20 cellular contexts compared by ENCODE assay signal in the genomic region with DNA sequence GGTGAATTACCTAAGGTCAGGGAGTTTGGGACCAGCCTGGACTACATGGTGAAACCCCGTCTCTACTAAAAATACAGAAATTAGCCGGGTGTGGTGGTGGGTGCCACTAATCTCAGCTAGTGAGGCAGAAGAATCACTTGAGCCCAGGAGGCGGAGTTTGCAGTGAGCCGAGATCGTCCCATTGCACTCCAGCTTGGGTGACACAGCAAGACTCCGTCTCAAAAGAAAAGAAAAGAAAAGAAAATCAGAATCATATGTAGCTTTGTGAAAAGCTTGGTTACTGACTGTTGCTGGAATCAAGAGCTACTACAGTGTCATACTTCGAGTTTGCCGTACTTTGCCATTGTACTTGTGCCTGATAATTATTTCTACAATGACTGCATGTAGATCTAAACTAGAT. TPM values are rescaled to one million over a fixed set of nuclear protein-coding genes. Genes with fewer than 3 reads are reported as not detected.
DNase-seq lines count a peak whose midpoint lies in the region; ATAC-seq and TF ChIP-seq lines count a peak whose summit lies in the region.
"Had no signal": no experiment of that assay in that cellular context is flagged by ENCODE, and none has a peak within 500 bp of the region (broad histone marks: within the 10 kb centered on the region; RNA-seq: fewer than 3 reads in every experiment).

No MANE protein-coding gene starts in this region.

- no peak overlapping the region for H3K4me2 ChIP-seq in mesenchymal stem cell (ENCODE audit: low read length, poor library complexity, severe bottlenecking)

- DNase-seq in A673 (ENCODE audit: low spot score): peak; percentile 57
- no peak for DNase-seq in Caco-2
- no peak for DNase-seq in SK-N-MC (ENCODE audit: low read depth, low spot score)
- DNase-seq in mesenchymal stem cell: no peak
- no peak for DNase-seq in NK-92 (lab: John Stamatoyannopoulos, UW; ENCODE audit: unreplicated experiment)
- DNase-seq: CD8-positive, alpha-beta T cell; DMS 273 treated with DMSO at 0.1 percent for 48 hours; DMS53; DND-41; EL; GOT3; H7; HFFc6; IMR-90; KBM-7 had no signal

- H3K9me3 Mint-ChIP-seq in Caco-2 (ENCODE audit: unreplicated experiment): no peaks in the 10 kb centered on the region
- H3K9me3 Mint-ChIP-seq: CD8-positive, alpha-beta T cell; HFFc6 had no signal

- H3K4me1 Mint-ChIP-seq in Caco-2 (ENCODE audit: low read depth, unreplicated experiment): peaks cover 45% of the 10 kb centered on the region

- H3K4ac ChIP-seq in mesenchymal stem cell (ENCODE audit: low read depth in 1 of 2, low read length in 2 of 2): no peak overlapping the region

- peak overlapping the region; percentile 3 for H3K27ac ChIP-seq in A673 (ENCODE audit: low read depth, low read length, poor library complexity, severe bottlenecking)
- peak overlapping the region; percentile 71 for H3K27ac ChIP-seq in SK-N-MC
- H3K27ac ChIP-seq in mesenchymal stem cell (ENCODE audit: low read length, poor library complexity, severe bottlenecking): no peak overlapping the region
- H3K27ac ChIP-seq: BLaER1 treated with 17β-estradiol and CSF1 and Interleukin-3, amounts not matched to agents 10 nM and 100 nM had no signal

- CTCF ChIA-PET in A673 (lab: Charles Lee) (no interaction called here), Caco-2 (lab: Charles Lee) (interaction anchor here (0.6 kb wide), 1 partner anchor 429 kb away, joined by 3 read pairs; no protein-coding TSS in a partner anchor)

- H3K27ac Mint-ChIP-seq in Caco-2 (ENCODE audit: unreplicated experiment): peak overlapping the region; percentile 10
- H3K27ac Mint-ChIP-seq: B cell; CD8-positive, alpha-beta T cell; HFFc6 had no signal

- H3K79me1 ChIP-seq in mesenchymal stem cell (replicated peaks; ENCODE audit: low read length, poor library complexity, severe bottlenecking): peaks cover 3% of the 10 kb centered on the region

- H2AFZ ChIP-seq in mesenchymal stem cell (ENCODE audit: low read depth, low read length): no peak overlapping the region

- H4K8ac ChIP-seq in mesenchymal stem cell (ENCODE audit: low read length): no peak overlapping the region

- H2BK120ac ChIP-seq in mesenchymal stem cell (ENCODE audit: low read depth, low read length): no peak overlapping the region

- ATAC-seq in GM18868 (IDR thresholded peaks at IDR 0.05; ENCODE audit: unreplicated experiment): no peak
- no peak for ATAC-seq in HG03565 (IDR thresholded peaks at IDR 0.05; ENCODE audit: unreplicated experiment)
- ATAC-seq: CD8-positive, alpha-beta T cell; HCT116 had no signal

- no peak overlapping the region for H3K9ac ChIP-seq in SK-N-MC (ENCODE audit: insufficient read length)
- peak overlapping the region; percentile 58 for H3K9ac ChIP-seq in mesenchymal stem cell (ENCODE audit: low read length)
- H3K9ac ChIP-seq: BLaER1 treated with 17β-estradiol and CSF1 and Interleukin-3, amounts not matched to agents 10 nM and 100 nM had no signal

- no peak overlapping the region for H3K4me3 Mint-ChIP-seq in Caco-2 (ENCODE audit: unreplicated experiment)
- H3K4me3 Mint-ChIP-seq: B cell; CD8-positive, alpha-beta T cell; HFFc6 had no signal

- no peak overlapping the region for H3K23ac ChIP-seq in mesenchymal stem cell (ENCODE audit: low read length in 2 of 2)

- POLR2A ChIA-PET in A673 (lab: Charles Lee; ENCODE audit: low non-redundant PET): interaction anchor here (0.7 kb wide), 1 partner anchor 28 kb away, joined by 5 read pairs; no protein-coding TSS in a partner anchor
- POLR2A ChIA-PET in Caco-2 (lab: Charles Lee): no interaction called here

- H2BK12ac ChIP-seq in mesenchymal stem cell (ENCODE audit: low read length in 2 of 2): no peak overlapping the region

- H3K4me1 ChIP-seq in A673 (ENCODE audit: insufficient read depth, low read length, poor library complexity, severe bottlenecking) (peaks cover 34% of the 10 kb centered on the region), Caco-2 (peaks cover 34% of the 10 kb centered on the region), mesenchymal stem cell (ENCODE audit: control insufficient read depth, insufficient read depth, low read depth, low read length) (peaks cover 3% of the 10 kb centered on the region)

- no peaks in the 10 kb centered on the region for H3K27me3 ChIP-seq in A673 (replicated peaks; ENCODE audit: insufficient read depth, low read depth, low read length, poor library complexity)
- no peaks in the 10 kb centered on the region for H3K27me3 ChIP-seq in Caco-2 (replicated peaks; ENCODE audit: control insufficient read depth, insufficient read depth, low read length)
- H3K27me3 ChIP-seq in mesenchymal stem cell (ENCODE audit: control insufficient read depth in 1 of 2, insufficient read depth in 1 of 2, low read length in 2 of 2): no peaks in the 10 kb centered on the region
- H3K27me3 ChIP-seq: BLaER1 treated with 17β-estradiol and CSF1 and Interleukin-3, amounts not matched to agents 10 nM and 100 nM had no signal

- H3K4me3 ChIP-seq in A673 (ENCODE audit: low read depth, low read length, poor library complexity, severe bottlenecking) (no peak overlapping the region), Caco-2 (ENCODE audit: low read depth, low read length) (no peak overlapping the region), SK-N-MC (no peak overlapping the region), mesenchymal stem cell (ENCODE audit: insufficient read depth in 1 of 2, low read depth in 1 of 2, low read length in 2 of 2) (no peak overlapping the region)
- H3K4me3 ChIP-seq: BLaER1 treated with 17β-estradiol and CSF1 and Interleukin-3, amounts not matched to agents 10 nM and 100 nM had no signal

- 89% methylated on average over 7 of the region's 8 CpGs for WGBS in mesenchymal stem cell

- H2BK15ac ChIP-seq in mesenchymal stem cell (ENCODE audit: low read depth, poor library complexity, severe bottlenecking): no peak overlapping the region

- H4K91ac ChIP-seq in mesenchymal stem cell (ENCODE audit: low read length): no peak overlapping the region

- BruUV-seq in A673 (replicated peaks; lab: Mats Ljungman, UMichigan) (no TSS peak), Caco-2 (replicated peaks; lab: Mats Ljungman, UMichigan) (no TSS peak)

- H2AK5ac ChIP-seq in mesenchymal stem cell (ENCODE audit: low read length, severe bottlenecking): no peak overlapping the region

- peaks cover 12% of the 10 kb centered on the region for H3K36me3 Mint-ChIP-seq in Caco-2 (ENCODE audit: insufficient read depth, unreplicated experiment)

- no peak overlapping the region for H3K14ac ChIP-seq in mesenchymal stem cell (ENCODE audit: low read length in 2 of 2)

- no peak for TF ChIP-seq CTCF in A673 (conservative IDR thresholded peaks at IDR 0.05; ENCODE audit: low read depth, low read length)
- TF ChIP-seq CTCF in Caco-2 (IDR thresholded peaks at IDR 0.05; ENCODE audit: insufficient read depth in 1 of 2, low read depth in 1 of 2, low read length in 1 of 2, severe bottlenecking in 1 of 2, unreplicated experiment in 1 of 2): no peak

- intact Hi-C loops in A673 (cut with micrococcal nuclease; ENCODE audit: unreplicated experiment) (no loop called here), Caco-2 (cut with micrococcal nuclease; ENCODE audit: unreplicated experiment) (no loop called here)

- H3K27me3 Mint-ChIP-seq in Caco-2 (ENCODE audit: insufficient read depth, unreplicated experiment): no peaks in the 10 kb centered on the region
- H3K27me3 Mint-ChIP-seq: B cell had no signal

- no peak overlapping the region for H3K18ac ChIP-seq in mesenchymal stem cell (ENCODE audit: low read depth in 1 of 2, low read length in 2 of 2)

- no peaks in the 10 kb centered on the region for H3K9me3 ChIP-seq in A673 (ENCODE audit: low read depth, low read length, poor library complexity, severe bottlenecking)
- H3K9me3 ChIP-seq in Caco-2: no peaks in the 10 kb centered on the region
- H3K9me3 ChIP-seq in SK-N-MC (ENCODE audit: low read depth, low read length): no peaks in the 10 kb centered on the region
- no peaks in the 10 kb centered on the region for H3K9me3 ChIP-seq in mesenchymal stem cell (ENCODE audit: control insufficient read depth, low read length)
- H3K9me3 ChIP-seq: BLaER1 treated with 17β-estradiol and CSF1 and Interleukin-3, amounts not matched to agents 10 nM and 100 nM had no signal

- no peak overlapping the region for H2BK5ac ChIP-seq in mesenchymal stem cell (ENCODE audit: low read depth, low read length, poor library complexity, severe bottlenecking)

- H3K36me3 ChIP-seq in A673 (ENCODE audit: insufficient read depth, low read length, poor library complexity, severe bottlenecking): no peaks in the 10 kb centered on the region
- H3K36me3 ChIP-seq in Caco-2 (ENCODE audit: control insufficient read depth, insufficient read depth, low read length): no peaks in the 10 kb centered on the region
- H3K36me3 ChIP-seq in SK-N-MC (ENCODE audit: insufficient read depth, low read length): no peaks in the 10 kb centered on the region
- H3K36me3 ChIP-seq in mesenchymal stem cell (ENCODE audit: control insufficient read depth in 1 of 2, insufficient read depth in 2 of 2, low read depth in 1 of 2, low read length in 2 of 2): no peaks in the 10 kb centered on the region
- H3K36me3 ChIP-seq: BLaER1 treated with 17β-estradiol and CSF1 and Interleukin-3, amounts not matched to agents 10 nM and 100 nM had no signal

RNA-seq across cellular contexts. Expression of gene TMEM135, which starts 4.2 kb away (rescaled TPM):
- 70.3 and 86.7 TPM in 2 replicates for total RNA-seq in A673 (2021)
- 88.6 and 95.2 TPM in 2 replicates for total RNA-seq in Caco-2 (2022)
- 27.5 TPM for polyA plus RNA-seq in mesenchymal stem cell (2013, experiment 1 of 2)
- polyA plus RNA-seq in mesenchymal stem cell (2013, experiment 2 of 2): 31.6 TPM
